ENCODE assay signal across 1 cellular context in genomic region chr19:3157096-3157845, GRCh38.
TF ChIP-seq lines count a peak whose summit lies in the region.

No MANE protein-coding gene starts in this region.

TF ChIP-seq in H1, 55 proteins besides CTCF, POLR2A, EP300 and RAD21:
- TF ChIP-seq POLR2AphosphoS5 (IDR thresholded peaks at IDR 0.05; ENCODE audit: low read depth, low read length) (no peak), FOSL1 (IDR thresholded peaks at IDR 0.05; ENCODE audit: insufficient read depth, low read depth, low read length) (no peak), RFX5 (IDR thresholded peaks at IDR 0.05; ENCODE audit: borderline replicate concordance, low read depth, low read length) (no peak), USF2 (IDR thresholded peaks at IDR 0.05; ENCODE audit: low read length) (no peak), EZH2 (IDR thresholded peaks at IDR 0.05; ENCODE audit: low read depth, low read length, severe bottlenecking) (no peak), BACH1 (IDR thresholded peaks at IDR 0.05; ENCODE audit: low read length) (no peak), SUZ12 (IDR thresholded peaks at IDR 0.05; ENCODE audit: low read length) (no peak), TBP (IDR thresholded peaks at IDR 0.05; ENCODE audit: low read depth, low read length) (no peak), SP2 (IDR thresholded peaks at IDR 0.05; ENCODE audit: low read length) (no peak), EGR1 (IDR thresholded peaks at IDR 0.05; ENCODE audit: borderline replicate concordance, low read depth, low read length) (no peak), TEAD4 (IDR thresholded peaks at IDR 0.05; ENCODE audit: low read depth, low read length) (no peak), SP1 (IDR thresholded peaks at IDR 0.05; ENCODE audit: low read depth, low read length) (no peak)
